Comparison of ENCODE assay signal across 1 cellular context in genomic region chr7:16644624-16644986, GRCh38.
TF ChIP-seq lines count a peak whose summit lies in the region.

No MANE protein-coding gene starts in this region.

TF ChIP-seq in K562, 482 proteins besides CTCF, POLR2A, EP300 and RAD21 (continued from another document and continues in another):
- TF ChIP-seq NFE2 (IDR thresholded peaks at IDR 0.05; ENCODE audit: low read depth): no peak
- no peak for TF ChIP-seq PCBP1 (IDR thresholded peaks at IDR 0.05; ENCODE audit: low read depth, low read length, poor library complexity, severe bottlenecking)
- TF ChIP-seq NONO (IDR thresholded peaks at IDR 0.05; ENCODE audit: low read depth in 2 of 2, low read length in 1 of 2): peak in 1 of 2 experiments; percentile 12; a peak in 1 of 4 replicates
- TF ChIP-seq ZSCAN32 (CRISPR knock-in tag; IDR thresholded peaks at IDR 0.05): no peak
- no peak for TF ChIP-seq ZNF232 (CRISPR knock-in tag; IDR thresholded peaks at IDR 0.05)
- TF ChIP-seq RBBP5 (IDR thresholded peaks at IDR 0.05; ENCODE audit: borderline replicate concordance, insufficient read depth, low read length, poor library complexity, severe bottlenecking): peak; percentile 67
- TF ChIP-seq HNRNPLL (IDR thresholded peaks at IDR 0.05; ENCODE audit: low read depth, low read length, poor library complexity, severe bottlenecking): peak; percentile 25
- no peak for TF ChIP-seq MEIS2 (IDR thresholded peaks at IDR 0.05; ENCODE audit: partially characterized antibody)
- TF ChIP-seq, protein P1, sequence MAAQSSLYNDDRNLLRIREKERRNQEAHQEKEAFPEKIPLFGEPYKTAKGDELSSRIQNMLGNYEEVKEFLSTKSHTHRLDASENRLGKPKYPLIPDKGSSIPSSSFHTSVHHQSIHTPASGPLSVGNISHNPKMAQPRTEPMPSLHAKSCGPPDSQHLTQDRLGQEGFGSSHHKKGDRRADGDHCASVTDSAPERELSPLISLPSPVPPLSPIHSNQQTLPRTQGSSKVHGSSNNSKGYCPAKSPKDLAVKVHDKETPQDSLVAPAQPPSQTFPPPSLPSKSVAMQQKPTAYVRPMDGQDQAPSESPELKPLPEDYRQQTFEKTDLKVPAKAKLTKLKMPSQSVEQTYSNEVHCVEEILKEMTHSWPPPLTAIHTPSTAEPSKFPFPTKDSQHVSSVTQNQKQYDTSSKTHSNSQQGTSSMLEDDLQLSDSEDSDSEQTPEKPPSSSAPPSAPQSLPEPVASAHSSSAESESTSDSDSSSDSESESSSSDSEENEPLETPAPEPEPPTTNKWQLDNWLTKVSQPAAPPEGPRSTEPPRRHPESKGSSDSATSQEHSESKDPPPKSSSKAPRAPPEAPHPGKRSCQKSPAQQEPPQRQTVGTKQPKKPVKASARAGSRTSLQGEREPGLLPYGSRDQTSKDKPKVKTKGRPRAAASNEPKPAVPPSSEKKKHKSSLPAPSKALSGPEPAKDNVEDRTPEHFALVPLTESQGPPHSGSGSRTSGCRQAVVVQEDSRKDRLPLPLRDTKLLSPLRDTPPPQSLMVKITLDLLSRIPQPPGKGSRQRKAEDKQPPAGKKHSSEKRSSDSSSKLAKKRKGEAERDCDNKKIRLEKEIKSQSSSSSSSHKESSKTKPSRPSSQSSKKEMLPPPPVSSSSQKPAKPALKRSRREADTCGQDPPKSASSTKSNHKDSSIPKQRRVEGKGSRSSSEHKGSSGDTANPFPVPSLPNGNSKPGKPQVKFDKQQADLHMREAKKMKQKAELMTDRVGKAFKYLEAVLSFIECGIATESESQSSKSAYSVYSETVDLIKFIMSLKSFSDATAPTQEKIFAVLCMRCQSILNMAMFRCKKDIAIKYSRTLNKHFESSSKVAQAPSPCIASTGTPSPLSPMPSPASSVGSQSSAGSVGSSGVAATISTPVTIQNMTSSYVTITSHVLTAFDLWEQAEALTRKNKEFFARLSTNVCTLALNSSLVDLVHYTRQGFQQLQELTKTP (IDR thresholded peaks at IDR 0.05; ENCODE audit: low read depth in 1 of 2, partially characterized antibody in 2 of 2): peak in 1 of 2 experiments; percentile 63
- TF ChIP-seq ZNF780A (CRISPR knock-in tag; IDR thresholded peaks at IDR 0.05): no peak
- TF ChIP-seq TBP (optimal IDR thresholded peaks at IDR 0.05; ENCODE audit: low read depth, low read length): peak; percentile 44
- TF ChIP-seq CCNT2 (IDR thresholded peaks at IDR 0.05; ENCODE audit: borderline replicate concordance, extremely low read depth, insufficient read length, low read depth, low read length): peak; percentile 14
- TF ChIP-seq MCM7 (IDR thresholded peaks at IDR 0.05): no peak
- TF ChIP-seq HEY1 (CRISPR knock-in tag; IDR thresholded peaks at IDR 0.05; ENCODE audit: borderline replicate concordance): no peak
- TF ChIP-seq ZBTB17 (CRISPR knock-in tag; IDR thresholded peaks at IDR 0.05): no peak; the same call in 1 of the 2 replicates
- TF ChIP-seq ELF4 (CRISPR knock-in tag; IDR thresholded peaks at IDR 0.05): peak; percentile 77; the same call in 1 of the 2 replicates
- no peak; the same call in 1 of the 2 replicates for TF ChIP-seq ETS1 (conservative IDR thresholded peaks at IDR 0.05; ENCODE audit: control insufficient read depth, low read depth, low read length)
- peak; percentile 20 to 89 (median 77) for TF ChIP-seq YY1 (IDR thresholded peaks at IDR 0.05; ENCODE audit: borderline replicate concordance in 1 of 3, control insufficient read depth in 1 of 3, extremely low read depth in 1 of 3, insufficient read depth in 3 of 3, insufficient read length in 1 of 3, insufficient replicate concordance in 2 of 3, low read depth in 1 of 3, low read length in 2 of 3)
- TF ChIP-seq RFX5 (IDR thresholded peaks at IDR 0.05; ENCODE audit: low read depth, low read length): no peak
- no peak for TF ChIP-seq ZNF23 (CRISPR knock-in tag; IDR thresholded peaks at IDR 0.05)
- TF ChIP-seq, protein P2, sequence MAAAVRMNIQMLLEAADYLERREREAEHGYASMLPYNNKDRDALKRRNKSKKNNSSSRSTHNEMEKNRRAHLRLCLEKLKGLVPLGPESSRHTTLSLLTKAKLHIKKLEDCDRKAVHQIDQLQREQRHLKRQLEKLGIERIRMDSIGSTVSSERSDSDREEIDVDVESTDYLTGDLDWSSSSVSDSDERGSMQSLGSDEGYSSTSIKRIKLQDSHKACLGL (CRISPR knock-in tag; IDR thresholded peaks at IDR 0.05; ENCODE audit: borderline replicate concordance, poor library complexity, severe bottlenecking): no peak
- no peak for TF ChIP-seq ZNF76 (CRISPR knock-in tag; IDR thresholded peaks at IDR 0.05; ENCODE audit: borderline replicate concordance)
- TF ChIP-seq, protein P3, sequence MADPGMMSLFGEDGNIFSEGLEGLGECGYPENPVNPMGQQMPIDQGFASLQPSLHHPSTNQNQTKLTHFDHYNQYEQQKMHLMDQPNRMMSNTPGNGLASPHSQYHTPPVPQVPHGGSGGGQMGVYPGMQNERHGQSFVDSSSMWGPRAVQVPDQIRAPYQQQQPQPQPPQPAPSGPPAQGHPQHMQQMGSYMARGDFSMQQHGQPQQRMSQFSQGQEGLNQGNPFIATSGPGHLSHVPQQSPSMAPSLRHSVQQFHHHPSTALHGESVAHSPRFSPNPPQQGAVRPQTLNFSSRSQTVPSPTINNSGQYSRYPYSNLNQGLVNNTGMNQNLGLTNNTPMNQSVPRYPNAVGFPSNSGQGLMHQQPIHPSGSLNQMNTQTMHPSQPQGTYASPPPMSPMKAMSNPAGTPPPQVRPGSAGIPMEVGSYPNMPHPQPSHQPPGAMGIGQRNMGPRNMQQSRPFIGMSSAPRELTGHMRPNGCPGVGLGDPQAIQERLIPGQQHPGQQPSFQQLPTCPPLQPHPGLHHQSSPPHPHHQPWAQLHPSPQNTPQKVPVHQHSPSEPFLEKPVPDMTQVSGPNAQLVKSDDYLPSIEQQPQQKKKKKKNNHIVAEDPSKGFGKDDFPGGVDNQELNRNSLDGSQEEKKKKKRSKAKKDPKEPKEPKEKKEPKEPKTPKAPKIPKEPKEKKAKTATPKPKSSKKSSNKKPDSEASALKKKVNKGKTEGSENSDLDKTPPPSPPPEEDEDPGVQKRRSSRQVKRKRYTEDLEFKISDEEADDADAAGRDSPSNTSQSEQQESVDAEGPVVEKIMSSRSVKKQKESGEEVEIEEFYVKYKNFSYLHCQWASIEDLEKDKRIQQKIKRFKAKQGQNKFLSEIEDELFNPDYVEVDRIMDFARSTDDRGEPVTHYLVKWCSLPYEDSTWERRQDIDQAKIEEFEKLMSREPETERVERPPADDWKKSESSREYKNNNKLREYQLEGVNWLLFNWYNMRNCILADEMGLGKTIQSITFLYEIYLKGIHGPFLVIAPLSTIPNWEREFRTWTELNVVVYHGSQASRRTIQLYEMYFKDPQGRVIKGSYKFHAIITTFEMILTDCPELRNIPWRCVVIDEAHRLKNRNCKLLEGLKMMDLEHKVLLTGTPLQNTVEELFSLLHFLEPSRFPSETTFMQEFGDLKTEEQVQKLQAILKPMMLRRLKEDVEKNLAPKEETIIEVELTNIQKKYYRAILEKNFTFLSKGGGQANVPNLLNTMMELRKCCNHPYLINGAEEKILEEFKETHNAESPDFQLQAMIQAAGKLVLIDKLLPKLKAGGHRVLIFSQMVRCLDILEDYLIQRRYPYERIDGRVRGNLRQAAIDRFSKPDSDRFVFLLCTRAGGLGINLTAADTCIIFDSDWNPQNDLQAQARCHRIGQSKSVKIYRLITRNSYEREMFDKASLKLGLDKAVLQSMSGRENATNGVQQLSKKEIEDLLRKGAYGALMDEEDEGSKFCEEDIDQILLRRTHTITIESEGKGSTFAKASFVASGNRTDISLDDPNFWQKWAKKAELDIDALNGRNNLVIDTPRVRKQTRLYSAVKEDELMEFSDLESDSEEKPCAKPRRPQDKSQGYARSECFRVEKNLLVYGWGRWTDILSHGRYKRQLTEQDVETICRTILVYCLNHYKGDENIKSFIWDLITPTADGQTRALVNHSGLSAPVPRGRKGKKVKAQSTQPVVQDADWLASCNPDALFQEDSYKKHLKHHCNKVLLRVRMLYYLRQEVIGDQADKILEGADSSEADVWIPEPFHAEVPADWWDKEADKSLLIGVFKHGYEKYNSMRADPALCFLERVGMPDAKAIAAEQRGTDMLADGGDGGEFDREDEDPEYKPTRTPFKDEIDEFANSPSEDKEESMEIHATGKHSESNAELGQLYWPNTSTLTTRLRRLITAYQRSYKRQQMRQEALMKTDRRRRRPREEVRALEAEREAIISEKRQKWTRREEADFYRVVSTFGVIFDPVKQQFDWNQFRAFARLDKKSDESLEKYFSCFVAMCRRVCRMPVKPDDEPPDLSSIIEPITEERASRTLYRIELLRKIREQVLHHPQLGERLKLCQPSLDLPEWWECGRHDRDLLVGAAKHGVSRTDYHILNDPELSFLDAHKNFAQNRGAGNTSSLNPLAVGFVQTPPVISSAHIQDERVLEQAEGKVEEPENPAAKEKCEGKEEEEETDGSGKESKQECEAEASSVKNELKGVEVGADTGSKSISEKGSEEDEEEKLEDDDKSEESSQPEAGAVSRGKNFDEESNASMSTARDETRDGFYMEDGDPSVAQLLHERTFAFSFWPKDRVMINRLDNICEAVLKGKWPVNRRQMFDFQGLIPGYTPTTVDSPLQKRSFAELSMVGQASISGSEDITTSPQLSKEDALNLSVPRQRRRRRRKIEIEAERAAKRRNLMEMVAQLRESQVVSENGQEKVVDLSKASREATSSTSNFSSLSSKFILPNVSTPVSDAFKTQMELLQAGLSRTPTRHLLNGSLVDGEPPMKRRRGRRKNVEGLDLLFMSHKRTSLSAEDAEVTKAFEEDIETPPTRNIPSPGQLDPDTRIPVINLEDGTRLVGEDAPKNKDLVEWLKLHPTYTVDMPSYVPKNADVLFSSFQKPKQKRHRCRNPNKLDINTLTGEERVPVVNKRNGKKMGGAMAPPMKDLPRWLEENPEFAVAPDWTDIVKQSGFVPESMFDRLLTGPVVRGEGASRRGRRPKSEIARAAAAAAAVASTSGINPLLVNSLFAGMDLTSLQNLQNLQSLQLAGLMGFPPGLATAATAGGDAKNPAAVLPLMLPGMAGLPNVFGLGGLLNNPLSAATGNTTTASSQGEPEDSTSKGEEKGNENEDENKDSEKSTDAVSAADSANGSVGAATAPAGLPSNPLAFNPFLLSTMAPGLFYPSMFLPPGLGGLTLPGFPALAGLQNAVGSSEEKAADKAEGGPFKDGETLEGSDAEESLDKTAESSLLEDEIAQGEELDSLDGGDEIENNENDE (IDR thresholded peaks at IDR 0.05; ENCODE audit: low read depth, low read length): no peak
- no peak for TF ChIP-seq FOXM1 (IDR thresholded peaks at IDR 0.05; ENCODE audit: low read depth)
- TF ChIP-seq FOXM1 (CRISPR knock-in tag; IDR thresholded peaks at IDR 0.05; ENCODE audit: low read depth): no peak
- no peak for TF ChIP-seq POU5F1 (IDR thresholded peaks at IDR 0.05; ENCODE audit: borderline replicate concordance, low read depth, low read length, partially characterized antibody)
- peak; percentile 44 for TF ChIP-seq JUND (IDR thresholded peaks at IDR 0.05; ENCODE audit: borderline replicate concordance, low read depth, low read length)
- no peak for TF ChIP-seq JUND (tag; IDR thresholded peaks at IDR 0.05; ENCODE audit: borderline replicate concordance, low read depth, low read length)
- peak; percentile 14; the same call in 1 of the 2 replicates for TF ChIP-seq PHF8 (IDR thresholded peaks at IDR 0.05; ENCODE audit: borderline replicate concordance, low read length)
- TF ChIP-seq ZNF384 (IDR thresholded peaks at IDR 0.05; ENCODE audit: low read depth, low read length): no peak
- no peak for TF ChIP-seq HNRNPL (IDR thresholded peaks at IDR 0.05; ENCODE audit: low read depth, low read length)
- no peak for TF ChIP-seq ZC3H11A (IDR thresholded peaks at IDR 0.05; ENCODE audit: low read depth, low read length)
- TF ChIP-seq DEAF1 (CRISPR knock-in tag; IDR thresholded peaks at IDR 0.05): no peak
- 0 out of 2 replicates have a peak, but pooled peaks have one; percentile 29 for TF ChIP-seq SMARCA4 (IDR thresholded peaks at IDR 0.05)
- TF ChIP-seq PHB2 (IDR thresholded peaks at IDR 0.05; ENCODE audit: low read depth): no peak
- TF ChIP-seq ILK (tag; IDR thresholded peaks at IDR 0.05; ENCODE audit: borderline replicate concordance, low read depth): no peak
- no peak; the same call in 1 of the 2 replicates for TF ChIP-seq KLF1 (tag; IDR thresholded peaks at IDR 0.05)
- TF ChIP-seq, protein P4, sequence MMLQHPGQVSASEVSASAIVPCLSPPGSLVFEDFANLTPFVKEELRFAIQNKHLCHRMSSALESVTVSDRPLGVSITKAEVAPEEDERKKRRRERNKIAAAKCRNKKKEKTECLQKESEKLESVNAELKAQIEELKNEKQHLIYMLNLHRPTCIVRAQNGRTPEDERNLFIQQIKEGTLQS (IDR thresholded peaks at IDR 0.05): peak; percentile 32; the same call in 1 of the 2 replicates
- TF ChIP-seq, protein P4 (CRISPR knock-in tag; conservative IDR thresholded peaks at IDR 0.05): no peak
- TF ChIP-seq ARID2 (IDR thresholded peaks at IDR 0.05): no peak
- TF ChIP-seq TGIF2 (CRISPR knock-in tag; IDR thresholded peaks at IDR 0.05): no peak
- TF ChIP-seq MEF2D (tag; conservative IDR thresholded peaks at IDR 0.05; ENCODE audit: low read depth): no peak
- TF ChIP-seq CREB3 (tag; conservative IDR thresholded peaks at IDR 0.05; ENCODE audit: low read depth): no peak
- no peak for TF ChIP-seq HMGN3 (IDR thresholded peaks at IDR 0.05; ENCODE audit: borderline replicate concordance, extremely low read depth, insufficient read length, low read depth, low read length)
